Comparison of ENCODE assay signal across 19 cellular contexts in genomic region chr11:9380773-9381172, GRCh38. TPM values are rescaled to one million over a fixed set of nuclear protein-coding genes. Genes with fewer than 3 reads are reported as not detected.
A peak's percentile ranks its signal among the peaks of the same experiment; 100 is the strongest.
DNase-seq lines count a peak whose midpoint lies in the region; ATAC-seq, FAIRE-seq and TF ChIP-seq lines count a peak whose summit lies in the region.
"Had no signal": no experiment of that assay in that cellular context is flagged by ENCODE, and none has a peak within 500 bp of the region (broad histone marks: within the 10 kb centered on the region; RNA-seq: fewer than 3 reads in every experiment).

No MANE protein-coding gene starts in this region.

- H4K20me1 ChIP-seq in mammary epithelial cell (ENCODE audit: insufficient read depth, low read length) (no peaks in the 10 kb centered on the region), keratinocyte (ENCODE audit: control insufficient read depth, extremely low read depth, insufficient read depth, low read length) (peaks cover 2% of the 10 kb centered on the region)

- WGBS in mammary epithelial cell (ENCODE audit: low coverage, missing lambda C conversion rate) = 39% methylated on average over 2 of the region's 2 CpGs
- WGBS in transverse colon (ENCODE audit: low coverage in 1 of 2), 2 donors = 61 to 66% methylated on average over 2 of the region's 2 CpGs

- H3K9me1 ChIP-seq in keratinocyte (ENCODE audit: control insufficient read depth, extremely low read depth, insufficient read depth, low read length) = no peaks in the 10 kb centered on the region

- H3K79me2 ChIP-seq in mammary epithelial cell (ENCODE audit: insufficient read depth, low read length) (peaks cover 16% of the 10 kb centered on the region), keratinocyte (ENCODE audit: control insufficient read depth, insufficient read depth, low read length) (peaks cover 13% of the 10 kb centered on the region)

- H3K4me2 ChIP-seq in mammary epithelial cell (ENCODE audit: insufficient read depth, low read depth, low read length) (no peak overlapping the region), keratinocyte (ENCODE audit: control insufficient read depth, extremely low read depth, insufficient read depth, low read depth, low read length) (no peak overlapping the region)

- BruUV-seq in mammary epithelial cell (replicated peaks; lab: Mats Ljungman, UMichigan) = no TSS peak

- intact Hi-C loops in Right ventricle myocardium superior (cut with DNase I) (no loop called here), left cardiac atrium (cut with DNase I) (loop anchor here in 1 of 2 donors (10.0 kb wide), 1 partner anchor 116 kb away; the partner anchor contains the start of gene DENND5A), mammary epithelial cell (cut with micrococcal nuclease) (no loop called here), transverse colon (cut with DNase I; ENCODE audit: low total_unique reads) (loop anchor here (10.0 kb wide), 1 partner anchor 66 kb away; the partner anchor contains the start of gene TMEM41B)

- ATAC-seq in Right ventricle myocardium superior (ENCODE audit: poor library complexity) (peak; percentile 57), left cardiac atrium (no peak), omental fat pad (ENCODE audit: low FRiP score) (no peak)
- ATAC-seq: activated naive CD8-positive, alpha-beta T cell treated with anti-CD3 and anti-CD28 coated beads, Interleukin-2, amount 50 U/mL, for 24 hours; foreskin keratinocyte; PC-3 had no signal

- CTCF ChIA-PET in mammary epithelial cell (lab: Charles Lee; ENCODE audit: low non-redundant PET) = no interaction called here

- no peaks in the 10 kb centered on the region for H3K9me3 ChIP-seq in mammary epithelial cell (replicated peaks; ENCODE audit: insufficient read depth, low read length)
- no peaks in the 10 kb centered on the region for H3K9me3 ChIP-seq in keratinocyte (ENCODE audit: control insufficient read depth, low read depth, low read length)
- no peaks in the 10 kb centered on the region for H3K9me3 ChIP-seq in transverse colon
- no peaks in the 10 kb centered on the region for H3K9me3 ChIP-seq in WERI-Rb-1 (ENCODE audit: severe bottlenecking)
- H3K9me3 ChIP-seq: MG63 had no signal

- DNase-seq in Right ventricle myocardium superior (peak; percentile 51), left cardiac atrium (no peak), mammary epithelial cell (no peak), keratinocyte (ENCODE audit: low read depth, low spot score) (no peak), transverse colon (no peak), WERI-Rb-1 (no peak), NCI-H2227 treated with DMSO at 0.1 percent for 48 hours (lab: John Stamatoyannopoulos, UW) (no peak), omental fat pad (ENCODE audit: low spot score) (no peak)
- DNase-seq: activated CD4-positive, alpha-beta T cell treated with anti-CD3 and anti-CD28 coated beads, Interleukin-2, amount 50 U/mL, for 48 hours; activated naive CD8-positive, alpha-beta T cell treated with anti-CD3 and anti-CD28 coated beads, Interleukin-2, amount 50 U/mL, for 24 hours; central memory CD4-positive, alpha-beta T cell; endodermal cell; foreskin keratinocyte; MG63; NCI-H187 treated with DMSO at 0.1 percent for 48 hours; NCI-H526 treated with DMSO at 0.1 percent for 48 hours; occipital lobe; PC-3 had no signal

- H3K27me3 ChIP-seq in mammary epithelial cell (ENCODE audit: insufficient read depth, low read length) (no peaks in the 10 kb centered on the region), keratinocyte (ENCODE audit: control insufficient read depth, extremely low read depth, insufficient read depth, low read length) (no peaks in the 10 kb centered on the region), transverse colon (no peaks in the 10 kb centered on the region), WERI-Rb-1 (ENCODE audit: insufficient read depth, low read depth, severe bottlenecking) (no peaks in the 10 kb centered on the region)
- H3K27me3 ChIP-seq: foreskin keratinocyte, MG63 had no signal

- no peak for TF ChIP-seq EP300 in transverse colon (IDR thresholded peaks at IDR 0.05; ENCODE audit: low read depth)

- TF ChIP-seq POLR2A in transverse colon (IDR thresholded peaks at IDR 0.05) = no peak

- dilution Hi-C loops in mammary epithelial cell (cut with HindIII; ENCODE audit: low sequenced_read_pairs) = loop anchor here (5.0 kb wide), 1 partner anchor 38 kb away; no protein-coding TSS in a partner anchor
- dilution Hi-C loops in keratinocyte (cut with MboI; ENCODE audit: extremely low pct_ligation_motif_present, low sequenced_read_pairs) = no loop called here

- peaks cover 3% of the 10 kb centered on the region for H3K4me1 ChIP-seq in mammary epithelial cell (ENCODE audit: insufficient read depth, low read length)
- peaks cover 5% of the 10 kb centered on the region for H3K4me1 ChIP-seq in keratinocyte (ENCODE audit: control insufficient read depth, extremely low read depth, insufficient read depth, low read length)
- peaks cover 4 to 15% (median 12%) of the 10 kb centered on the region in 4 donors for H3K4me1 ChIP-seq in transverse colon

- H3K36me3 ChIP-seq in mammary epithelial cell (ENCODE audit: insufficient read depth, low read length) (peaks cover under 1% of the 10 kb centered on the region), keratinocyte (ENCODE audit: control insufficient read depth in 2 of 2, extremely low read depth in 1 of 2, insufficient read depth in 2 of 2, low read length in 2 of 2) (no peaks in the 10 kb centered on the region), transverse colon (no peaks in the 10 kb centered on the region), WERI-Rb-1 (peaks cover 9% of the 10 kb centered on the region)

- FAIRE-seq in keratinocyte (lab: Jason Lieb, UNC) = no peak

- in situ Hi-C loops in mammary epithelial cell (cut with MboI; ENCODE audit: low sequenced_read_pairs in 2 of 2) (loop anchor here in 1 of 2 donors (10.0 to 25.0 kb wide), 2 partner anchors 66 to 218 kb away; partner anchors contain the start of gene TMEM41B), transverse colon (cut with MboI; ENCODE audit: low pct_ligation_motif_present in 1 of 4, low pct_unique_long_range_greater_than_20kb in 1 of 4, low sequenced_read_pairs in 3 of 4) (no loop called here)

- H2AFZ ChIP-seq in mammary epithelial cell (ENCODE audit: low read depth, low read length) (peak overlapping the region; percentile 64), keratinocyte (ENCODE audit: control insufficient read depth, low read length) (peak overlapping the region; percentile 68)

- H3K4me3 ChIP-seq in mammary epithelial cell (replicated peaks in 1 of 3; ENCODE audit: insufficient read depth in 1 of 3, low read depth in 2 of 3, low read length in 3 of 3) = no peak overlapping the region
- no peak overlapping the region for H3K4me3 ChIP-seq in keratinocyte (ENCODE audit: control insufficient read depth in 2 of 3, extremely low read depth in 1 of 3, insufficient read depth in 2 of 3, low read depth in 1 of 3, low read length in 3 of 3)
- H3K4me3 ChIP-seq in transverse colon = no peak overlapping the region
- H3K4me3 ChIP-seq in WERI-Rb-1 (ENCODE audit: low read depth, low read length) = no peak overlapping the region
- H3K4me3 ChIP-seq: MG63, skin epidermis had no signal

- H3K9ac ChIP-seq in mammary epithelial cell (ENCODE audit: insufficient read depth, low read length) (no peak overlapping the region), keratinocyte (ENCODE audit: control insufficient read depth, extremely low read depth, insufficient read depth, low read length) (no peak overlapping the region)

- H3K27ac ChIP-seq in mammary epithelial cell (ENCODE audit: insufficient read depth, low read depth, low read length) (no peak overlapping the region), keratinocyte (ENCODE audit: control insufficient read depth, insufficient read depth, low read length) (no peak overlapping the region), transverse colon (peak overlapping the region in 3 of 4 donors; percentile 12 to 30 (median 28)), WERI-Rb-1 (no peak overlapping the region)
- H3K27ac ChIP-seq: foreskin keratinocyte, skin epidermis had no signal

- no peak for TF ChIP-seq CTCF in mammary epithelial cell (conservative IDR thresholded peaks at IDR 0.05 in 1 of 2, IDR thresholded peaks at IDR 0.05 in 1 of 2; ENCODE audit: extremely low read depth in 1 of 2, insufficient read depth in 1 of 2, low read depth in 1 of 2, low read length in 2 of 2)
- TF ChIP-seq CTCF in keratinocyte (optimal IDR thresholded peaks at IDR 0.05 in 1 of 3, IDR thresholded peaks at IDR 0.05 in 1 of 3, conservative IDR thresholded peaks at IDR 0.05 in 1 of 3; ENCODE audit: extremely low read depth in 1 of 3, insufficient read depth in 2 of 3, low read length in 3 of 3) = no peak
- TF ChIP-seq CTCF in transverse colon (IDR thresholded peaks at IDR 0.05) = no peak
- no peak for TF ChIP-seq CTCF in WERI-Rb-1 (IDR thresholded peaks at IDR 0.05; ENCODE audit: low read depth, low read length)
- TF ChIP-seq CTCF in omental fat pad (IDR thresholded peaks at IDR 0.05) = no peak

RNA-seq across cellular contexts. Expression of gene IPO7, which starts 3.7 kb away (rescaled TPM):
- total RNA-seq in Right ventricle myocardium superior = 130 TPM
- 100 to 1,000 TPM in 1 of 2 donors, 10 to 100 TPM in 1; 92.1 to 117 TPM for total RNA-seq in left cardiac atrium
- total RNA-seq in mammary epithelial cell = 100 to 1,000 TPM; 122 to 158 TPM
- polyA plus RNA-seq in mammary epithelial cell = 60.4 TPM
- 171 TPM for polyA minus RNA-seq in mammary epithelial cell
- polyA plus RNA-seq in keratinocyte = 57.1 to 115 TPM (median 75.2 TPM) in 3 replicates
- 92.0 TPM for polyA plus RNA-seq in keratinocyte (2011; ENCODE audit: low read depth)
- polyA plus RNA-seq in keratinocyte (2011; cell fraction: cytosol; rRNA removed) = 49.1 and 96.5 TPM in 2 replicates
- polyA plus RNA-seq in keratinocyte (2011; cell fraction: nucleus; rRNA removed) = 61.1 and 79.3 TPM in 2 replicates
- polyA plus RNA-seq in keratinocyte (2012; ENCODE audit: low replicate concordance) = 55.4 and 89.4 TPM in 2 replicates
- polyA minus RNA-seq in keratinocyte = 29.5 to 242 TPM (median 95.9 TPM) in 3 replicates
- polyA minus RNA-seq in keratinocyte (2011; cell fraction: cytosol; rRNA and poly(A)+ RNA removed) = 153 TPM
- polyA minus RNA-seq in keratinocyte (2011; cell fraction: nucleus; rRNA and poly(A)+ RNA removed) = 79.2 and 176 TPM in 2 replicates
- total RNA-seq in transverse colon = 10 to 100 TPM; 20.9 to 64.5 (median 44.6) TPM
- 100 to 1,000 TPM; 101 to 205 (median 110) TPM for total RNA-seq in omental fat pad

Comparison
In these comparisons a context has a peak if more than half of its experiments do, and no peak if none do; other contexts are left out.
1. H3K27ac ChIP-seq: peak in transverse colon (3 of 4); none in mammary epithelial cell (single experiment), keratinocyte (single experiment) and WERI-Rb-1 (single experiment).